Comparison of ENCODE assay signal across 10 cellular contexts in genomic region chr10:96991313-96991841, GRCh38.
DNase-seq lines count a peak whose midpoint lies in the region; ATAC-seq and TF ChIP-seq lines count a peak whose summit lies in the region.
"Had no signal": no experiment of that assay in that cellular context is flagged by ENCODE, and none has a peak within 500 bp of the region (broad histone marks: within the 10 kb centered on the region; RNA-seq: fewer than 3 reads in every experiment).

No MANE protein-coding gene starts in this region.

- H3K4me1 ChIP-seq in naive thymus-derived CD4-positive, alpha-beta T cell (ENCODE audit: control insufficient read depth in 2 of 2, insufficient read depth in 2 of 2, low read length in 2 of 2), result no peaks in the 10 kb centered on the region

- H3K36me3 Mint-ChIP-seq in osteocyte (ENCODE audit: unreplicated experiment), result peaks cover 2% of the 10 kb centered on the region
- peaks cover 0 to 4% (median 0%) of the 10 kb centered on the region in 5 donors for H3K36me3 Mint-ChIP-seq in naive thymus-derived CD4-positive, alpha-beta T cell
- H3K36me3 Mint-ChIP-seq in activated T-helper 2 cell treated with anti-CD3 and anti-CD28 coated beads, Interferon-gamma antibody, Interleukin-2, Interleukin-4, amounts not matched to agents 10 μg/mL and 5 μg/mL and 100 μg/mL, durations not matched to agents 14 hours and 24 hours and 36 hours (ENCODE audit: low read depth), result peaks cover 4% of the 10 kb centered on the region

- no peak overlapping the region for H3K27ac ChIP-seq in naive thymus-derived CD4-positive, alpha-beta T cell (ENCODE audit: low read depth, low read length)

- no peaks in the 10 kb centered on the region for H3K9me3 ChIP-seq in naive thymus-derived CD4-positive, alpha-beta T cell (ENCODE audit: control insufficient read depth in 2 of 3, low read length in 3 of 3)

- no peaks in the 10 kb centered on the region for H3K9me3 Mint-ChIP-seq in osteocyte (ENCODE audit: unreplicated experiment)
- no peaks in the 10 kb centered on the region for H3K9me3 Mint-ChIP-seq in naive thymus-derived CD4-positive, alpha-beta T cell
- no peaks in the 10 kb centered on the region for H3K9me3 Mint-ChIP-seq in activated T-helper 2 cell treated with anti-CD3 and anti-CD28 coated beads, Interferon-gamma antibody, Interleukin-2, Interleukin-4, amounts not matched to agents 10 μg/mL and 5 μg/mL and 100 μg/mL, durations not matched to agents 14 hours and 24 hours and 36 hours
- H3K9me3 Mint-ChIP-seq: activated T-cell treated with anti-CD3 and anti-CD28 coated beads, Interleukin-2, amount 50 U/mL, for 4 hours had no signal

- ATAC-seq in GM18517 (IDR thresholded peaks at IDR 0.05; ENCODE audit: unreplicated experiment) (peak; percentile 47), HG02642 (IDR thresholded peaks at IDR 0.05; ENCODE audit: poor library complexity, unreplicated experiment) (peak; percentile 48), GM18858 (IDR thresholded peaks at IDR 0.05; ENCODE audit: unreplicated experiment) (no peak)
- no peak for ATAC-seq in naive thymus-derived CD4-positive, alpha-beta T cell

- POLR2A ChIA-PET in naive thymus-derived CD4-positive, alpha-beta T cell (lab: Charles Lee), result no interaction called here

- H3K36me3 ChIP-seq in naive thymus-derived CD4-positive, alpha-beta T cell (ENCODE audit: control insufficient read depth in 2 of 3, insufficient read depth in 3 of 3, low read length in 3 of 3), result no peaks in the 10 kb centered on the region

- CTCF ChIA-PET in naive thymus-derived CD4-positive, alpha-beta T cell (lab: Charles Lee), result no interaction called here

- no peaks in the 10 kb centered on the region for H3K27me3 ChIP-seq in naive thymus-derived CD4-positive, alpha-beta T cell (ENCODE audit: control insufficient read depth in 2 of 2, insufficient read depth in 2 of 2, low read length in 2 of 2)

- peak overlapping the region; percentile 26 for H3K4me3 Mint-ChIP-seq in osteocyte (ENCODE audit: unreplicated experiment)
- H3K4me3 Mint-ChIP-seq in naive thymus-derived CD4-positive, alpha-beta T cell, result no peak overlapping the region
- no peak overlapping the region for H3K4me3 Mint-ChIP-seq in activated T-helper 2 cell treated with anti-CD3 and anti-CD28 coated beads, Interferon-gamma antibody, Interleukin-2, Interleukin-4, amounts not matched to agents 10 μg/mL and 5 μg/mL and 100 μg/mL, durations not matched to agents 14 hours and 24 hours and 36 hours (ENCODE audit: low read depth)
- H3K4me3 Mint-ChIP-seq: activated T-cell treated with anti-CD3 and anti-CD28 coated beads, Interleukin-2, amount 50 U/mL, for 4 hours had no signal

- H3K27ac Mint-ChIP-seq in osteocyte (ENCODE audit: unreplicated experiment), result peak overlapping the region; percentile 56
- H3K27ac Mint-ChIP-seq in naive thymus-derived CD4-positive, alpha-beta T cell, result no peak overlapping the region
- H3K27ac Mint-ChIP-seq in activated T-helper 2 cell treated with anti-CD3 and anti-CD28 coated beads, Interferon-gamma antibody, Interleukin-2, Interleukin-4, amounts not matched to agents 10 μg/mL and 5 μg/mL and 100 μg/mL, durations not matched to agents 14 hours and 24 hours and 36 hours, result no peak overlapping the region

- H3K4me1 Mint-ChIP-seq in osteocyte (ENCODE audit: unreplicated experiment), result peaks cover 16% of the 10 kb centered on the region
- H3K4me1 Mint-ChIP-seq in naive thymus-derived CD4-positive, alpha-beta T cell, result peaks cover 0 to 5% (median 0%) of the 10 kb centered on the region in 7 donors
- H3K4me1 Mint-ChIP-seq in activated T-helper 2 cell treated with anti-CD3 and anti-CD28 coated beads, Interferon-gamma antibody, Interleukin-2, Interleukin-4, amounts not matched to agents 10 μg/mL and 5 μg/mL and 100 μg/mL, durations not matched to agents 14 hours and 24 hours and 36 hours (ENCODE audit: low read depth), result peaks cover 16% of the 10 kb centered on the region

- DNase-seq in astrocyte of the hippocampus (ENCODE audit: low read depth, low spot score), result peak; percentile 87
- DNase-seq in osteocyte (ENCODE audit: extremely low spot score, unreplicated experiment), result no peak
- no peak for DNase-seq in naive thymus-derived CD4-positive, alpha-beta T cell
- DNase-seq in activated T-helper 2 cell treated with anti-CD3 and anti-CD28 coated beads, Interferon-gamma antibody, Interleukin-2, Interleukin-4, amounts not matched to agents 10 μg/mL and 5 μg/mL and 100 μg/mL, durations not matched to agents 14 hours and 24 hours and 36 hours (ENCODE audit: low spot score), result no peak
- DNase-seq: activated T-cell treated with anti-CD3 and anti-CD28 coated beads, Interleukin-2, amount 50 U/mL, for 4 hours; NCI-H1105; SIG-M5 had no signal

- H3K27me3 Mint-ChIP-seq in osteocyte (ENCODE audit: unreplicated experiment), result no peaks in the 10 kb centered on the region
- no peaks in the 10 kb centered on the region for H3K27me3 Mint-ChIP-seq in naive thymus-derived CD4-positive, alpha-beta T cell
- no peaks in the 10 kb centered on the region for H3K27me3 Mint-ChIP-seq in activated T-helper 2 cell treated with anti-CD3 and anti-CD28 coated beads, Interferon-gamma antibody, Interleukin-2, Interleukin-4, amounts not matched to agents 10 μg/mL and 5 μg/mL and 100 μg/mL, durations not matched to agents 14 hours and 24 hours and 36 hours (ENCODE audit: low read depth)

- intact Hi-C loops in naive thymus-derived CD4-positive, alpha-beta T cell (cut with micrococcal nuclease), result no loop called here
- intact Hi-C loops in activated T-helper 2 cell treated with anti-CD3 and anti-CD28 coated beads, Interferon-gamma antibody, Interleukin-2, Interleukin-4, amounts not matched to agents 10 μg/mL and 5 μg/mL and 100 μg/mL, durations not matched to agents 14 hours and 24 hours and 36 hours (cut with micrococcal nuclease), result no loop called here

- H3K4me3 ChIP-seq in naive thymus-derived CD4-positive, alpha-beta T cell (ENCODE audit: low read length), result no peak overlapping the region

- no peak for TF ChIP-seq CTCF in osteocyte (IDR thresholded peaks at IDR 0.05)

Comparison
In these comparisons a context has a peak if more than half of its experiments do, and no peak if none do; other contexts are left out.
1. ATAC-seq: peak in GM18517 (single experiment) and HG02642 (single experiment); none in naive thymus-derived CD4-positive, alpha-beta T cell (single experiment) and GM18858 (single experiment).